Comparison of ENCODE assay signal across 1 cellular context in genomic region chr1:160285506-160285905, GRCh38.
TF ChIP-seq lines count a peak whose summit lies in the region.

No MANE protein-coding gene starts in this region.

TF ChIP-seq in K562, 482 proteins besides CTCF, POLR2A, EP300 and RAD21:
- TF ChIP-seq SRSF1 (IDR thresholded peaks at IDR 0.05; ENCODE audit: low read depth, low read length) (no peak), ZBTB33 (CRISPR knock-in tag; IDR thresholded peaks at IDR 0.05) (peak; percentile 94)
TF ChIP-seq in K562: peak in this region for 1.
